Comparison of ENCODE assay signal across 1 cellular context in the genomic region with DNA sequence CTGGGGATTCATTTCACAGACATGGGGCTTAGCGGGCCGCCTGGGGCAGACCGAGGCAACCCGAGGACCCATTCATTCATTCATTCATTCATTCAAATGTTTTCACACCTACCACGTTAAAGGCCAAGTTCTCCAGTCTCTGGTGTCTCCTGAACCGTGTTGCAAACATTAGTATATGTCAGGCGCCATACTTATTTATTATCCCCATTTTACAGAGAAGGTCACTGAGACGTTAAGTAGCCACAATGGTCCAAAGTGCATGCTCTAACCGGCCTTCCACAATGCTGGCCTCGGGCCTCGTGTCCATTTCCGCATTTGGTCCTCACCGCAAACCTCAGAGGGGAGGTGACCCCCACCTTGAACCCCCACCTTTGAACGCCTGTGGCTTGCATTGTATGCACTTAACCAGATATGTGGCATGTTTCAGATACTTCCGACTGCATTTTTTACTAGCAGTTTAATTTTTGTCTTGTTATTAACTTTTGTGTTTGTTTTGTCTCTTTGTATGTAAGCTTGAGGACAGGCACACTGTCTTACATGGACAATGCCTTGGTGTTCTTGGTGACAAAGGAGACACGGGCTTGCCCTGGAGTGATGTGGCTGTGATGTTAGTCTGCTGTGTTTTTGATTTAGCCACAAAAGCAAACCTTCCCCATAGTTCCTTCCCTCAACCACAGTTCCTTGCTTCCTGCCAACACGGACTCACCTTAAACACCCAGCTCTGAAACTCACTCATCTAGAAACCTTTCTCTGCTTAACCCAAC.
TF ChIP-seq lines count a peak whose summit lies in the region.

No MANE protein-coding gene starts in this region.

TF ChIP-seq in HepG2, 621 proteins besides CTCF, POLR2A, EP300 and RAD21 (continues in another document):
- TF ChIP-seq, protein P1, sequence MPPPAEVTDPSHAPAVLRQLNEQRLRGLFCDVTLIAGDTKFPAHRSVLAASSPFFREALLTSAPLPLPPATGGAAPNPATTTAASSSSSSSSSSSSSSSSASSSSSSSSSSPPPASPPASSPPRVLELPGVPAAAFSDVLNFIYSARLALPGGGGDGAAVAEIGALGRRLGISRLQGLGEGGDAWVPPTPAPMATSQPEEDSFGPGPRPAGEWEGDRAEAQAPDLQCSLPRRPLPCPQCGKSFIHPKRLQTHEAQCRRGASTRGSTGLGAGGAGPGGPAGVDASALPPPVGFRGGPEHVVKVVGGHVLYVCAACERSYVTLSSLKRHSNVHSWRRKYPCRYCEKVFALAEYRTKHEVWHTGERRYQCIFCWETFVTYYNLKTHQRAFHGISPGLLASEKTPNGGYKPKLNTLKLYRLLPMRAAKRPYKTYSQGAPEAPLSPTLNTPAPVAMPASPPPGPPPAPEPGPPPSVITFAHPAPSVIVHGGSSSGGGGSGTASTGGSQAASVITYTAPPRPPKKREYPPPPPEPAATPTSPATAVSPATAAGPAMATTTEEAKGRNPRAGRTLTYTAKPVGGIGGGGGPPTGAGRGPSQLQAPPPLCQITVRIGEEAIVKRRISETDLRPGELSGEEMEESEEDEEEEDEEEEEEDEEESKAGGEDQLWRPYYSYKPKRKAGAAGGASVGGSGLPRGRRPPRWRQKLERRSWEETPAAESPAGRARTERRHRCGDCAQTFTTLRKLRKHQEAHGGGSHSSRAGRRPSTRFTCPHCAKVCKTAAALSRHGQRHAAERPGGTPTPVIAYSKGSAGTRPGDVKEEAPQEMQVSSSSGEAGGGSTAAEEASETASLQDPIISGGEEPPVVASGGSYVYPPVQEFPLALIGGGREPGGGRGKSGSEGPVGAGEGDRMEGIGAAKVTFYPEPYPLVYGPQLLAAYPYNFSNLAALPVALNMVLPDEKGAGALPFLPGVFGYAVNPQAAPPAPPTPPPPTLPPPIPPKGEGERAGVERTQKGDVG (CRISPR knock-in tag; IDR thresholded peaks at IDR 0.05; ENCODE audit: borderline replicate concordance), result no peak
- no peak for TF ChIP-seq BORCS8-MEF2B (CRISPR knock-in tag; IDR thresholded peaks at IDR 0.05)
- TF ChIP-seq SAP130 (CRISPR knock-in tag; IDR thresholded peaks at IDR 0.05; ENCODE audit: low read depth), result peak; percentile 54
- no peak for TF ChIP-seq KDM5B (CRISPR knock-in tag; IDR thresholded peaks at IDR 0.05; ENCODE audit: borderline replicate concordance)
- TF ChIP-seq DR1 (CRISPR knock-in tag; IDR thresholded peaks at IDR 0.05), result no peak
- TF ChIP-seq ATF1 (CRISPR knock-in tag; IDR thresholded peaks at IDR 0.05), result no peak
- TF ChIP-seq MXD4 (CRISPR knock-in tag; IDR thresholded peaks at IDR 0.05), result no peak
- TF ChIP-seq ZNF451 (CRISPR knock-in tag; IDR thresholded peaks at IDR 0.05), result no peak
- no peak for TF ChIP-seq HMG20B (CRISPR knock-in tag; conservative IDR thresholded peaks at IDR 0.05)
- peak; percentile 87 for TF ChIP-seq ZNF24 (IDR thresholded peaks at IDR 0.05)
- no peak for TF ChIP-seq POLR2AphosphoS2 (IDR thresholded peaks at IDR 0.05; ENCODE audit: low read depth, low read length)
- TF ChIP-seq IKZF4 (CRISPR knock-in tag; IDR thresholded peaks at IDR 0.05; ENCODE audit: borderline replicate concordance, low read depth, not compliant biosample characterization), result no peak
- TF ChIP-seq NR2F1 (CRISPR knock-in tag; IDR thresholded peaks at IDR 0.05), result peak in 1 of 2 experiments; percentile 78; a peak in 2 of 4 replicates
- TF ChIP-seq JARID2 (CRISPR knock-in tag; IDR thresholded peaks at IDR 0.05; ENCODE audit: insufficient replicate concordance), result no peak
- TF ChIP-seq, protein P2, sequence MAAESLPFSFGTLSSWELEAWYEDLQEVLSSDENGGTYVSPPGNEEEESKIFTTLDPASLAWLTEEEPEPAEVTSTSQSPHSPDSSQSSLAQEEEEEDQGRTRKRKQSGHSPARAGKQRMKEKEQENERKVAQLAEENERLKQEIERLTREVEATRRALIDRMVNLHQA (CRISPR knock-in tag; IDR thresholded peaks at IDR 0.05), result no peak
- 0 out of 2 replicates have a peak, but pooled peaks have one; percentile 86 for TF ChIP-seq CHD4 (IDR thresholded peaks at IDR 0.05; ENCODE audit: borderline replicate concordance, low read length)
- no peak for TF ChIP-seq XRCC5 (optimal IDR thresholded peaks at IDR 0.05; ENCODE audit: low read length)
- TF ChIP-seq TMF1 (CRISPR knock-in tag; IDR thresholded peaks at IDR 0.05; ENCODE audit: low read depth), result no peak
- no peak for TF ChIP-seq NKX3-1 (CRISPR knock-in tag; IDR thresholded peaks at IDR 0.05)
- peak; percentile 32; the same call in 1 of the 2 replicates for TF ChIP-seq MED1 (CRISPR knock-in tag; IDR thresholded peaks at IDR 0.05)
- no peak for TF ChIP-seq HNRNPL (IDR thresholded peaks at IDR 0.05; ENCODE audit: low read depth, low read length)
- TF ChIP-seq, protein P3, sequence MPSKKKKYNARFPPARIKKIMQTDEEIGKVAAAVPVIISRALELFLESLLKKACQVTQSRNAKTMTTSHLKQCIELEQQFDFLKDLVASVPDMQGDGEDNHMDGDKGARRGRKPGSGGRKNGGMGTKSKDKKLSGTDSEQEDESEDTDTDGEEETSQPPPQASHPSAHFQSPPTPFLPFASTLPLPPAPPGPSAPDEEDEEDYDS (CRISPR knock-in tag; IDR thresholded peaks at IDR 0.05), result no peak
- no peak for TF ChIP-seq ZC3H13 (CRISPR knock-in tag; IDR thresholded peaks at IDR 0.05)
- TF ChIP-seq ZNF496 (CRISPR knock-in tag; IDR thresholded peaks at IDR 0.05; ENCODE audit: insufficient replicate concordance), result no peak
- peak; percentile 95 for TF ChIP-seq ZMYM3 (CRISPR knock-in tag; IDR thresholded peaks at IDR 0.05)
- TF ChIP-seq, protein P4, sequence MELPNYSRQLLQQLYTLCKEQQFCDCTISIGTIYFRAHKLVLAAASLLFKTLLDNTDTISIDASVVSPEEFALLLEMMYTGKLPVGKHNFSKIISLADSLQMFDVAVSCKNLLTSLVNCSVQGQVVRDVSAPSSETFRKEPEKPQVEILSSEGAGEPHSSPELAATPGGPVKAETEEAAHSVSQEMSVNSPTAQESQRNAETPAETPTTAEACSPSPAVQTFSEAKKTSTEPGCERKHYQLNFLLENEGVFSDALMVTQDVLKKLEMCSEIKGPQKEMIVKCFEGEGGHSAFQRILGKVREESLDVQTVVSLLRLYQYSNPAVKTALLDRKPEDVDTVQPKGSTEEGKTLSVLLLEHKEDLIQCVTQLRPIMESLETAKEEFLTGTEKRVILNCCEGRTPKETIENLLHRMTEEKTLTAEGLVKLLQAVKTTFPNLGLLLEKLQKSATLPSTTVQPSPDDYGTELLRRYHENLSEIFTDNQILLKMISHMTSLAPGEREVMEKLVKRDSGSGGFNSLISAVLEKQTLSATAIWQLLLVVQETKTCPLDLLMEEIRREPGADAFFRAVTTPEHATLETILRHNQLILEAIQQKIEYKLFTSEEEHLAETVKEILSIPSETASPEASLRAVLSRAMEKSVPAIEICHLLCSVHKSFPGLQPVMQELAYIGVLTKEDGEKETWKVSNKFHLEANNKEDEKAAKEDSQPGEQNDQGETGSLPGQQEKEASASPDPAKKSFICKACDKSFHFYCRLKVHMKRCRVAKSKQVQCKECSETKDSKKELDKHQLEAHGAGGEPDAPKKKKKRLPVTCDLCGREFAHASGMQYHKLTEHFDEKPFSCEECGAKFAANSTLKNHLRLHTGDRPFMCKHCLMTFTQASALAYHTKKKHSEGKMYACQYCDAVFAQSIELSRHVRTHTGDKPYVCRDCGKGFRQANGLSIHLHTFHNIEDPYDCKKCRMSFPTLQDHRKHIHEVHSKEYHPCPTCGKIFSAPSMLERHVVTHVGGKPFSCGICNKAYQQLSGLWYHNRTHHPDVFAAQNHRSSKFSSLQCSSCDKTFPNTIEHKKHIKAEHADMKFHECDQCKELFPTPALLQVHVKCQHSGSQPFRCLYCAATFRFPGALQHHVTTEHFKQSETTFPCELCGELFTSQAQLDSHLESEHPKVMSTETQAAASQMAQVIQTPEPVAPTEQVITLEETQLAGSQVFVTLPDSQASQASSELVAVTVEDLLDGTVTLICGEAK (IDR thresholded peaks at IDR 0.05), result no peak
- TF ChIP-seq, protein P4 (CRISPR knock-in tag; IDR thresholded peaks at IDR 0.05), result no peak
- TF ChIP-seq CENPX (CRISPR knock-in tag; IDR thresholded peaks at IDR 0.05), result no peak
- no peak for TF ChIP-seq PAWR (CRISPR knock-in tag; IDR thresholded peaks at IDR 0.05; ENCODE audit: borderline replicate concordance)
- TF ChIP-seq ZNF674 (CRISPR knock-in tag; IDR thresholded peaks at IDR 0.05; ENCODE audit: low read depth), result no peak
- TF ChIP-seq ZNF552 (CRISPR knock-in tag; IDR thresholded peaks at IDR 0.05; ENCODE audit: borderline replicate concordance), result no peak
- TF ChIP-seq, protein P5, sequence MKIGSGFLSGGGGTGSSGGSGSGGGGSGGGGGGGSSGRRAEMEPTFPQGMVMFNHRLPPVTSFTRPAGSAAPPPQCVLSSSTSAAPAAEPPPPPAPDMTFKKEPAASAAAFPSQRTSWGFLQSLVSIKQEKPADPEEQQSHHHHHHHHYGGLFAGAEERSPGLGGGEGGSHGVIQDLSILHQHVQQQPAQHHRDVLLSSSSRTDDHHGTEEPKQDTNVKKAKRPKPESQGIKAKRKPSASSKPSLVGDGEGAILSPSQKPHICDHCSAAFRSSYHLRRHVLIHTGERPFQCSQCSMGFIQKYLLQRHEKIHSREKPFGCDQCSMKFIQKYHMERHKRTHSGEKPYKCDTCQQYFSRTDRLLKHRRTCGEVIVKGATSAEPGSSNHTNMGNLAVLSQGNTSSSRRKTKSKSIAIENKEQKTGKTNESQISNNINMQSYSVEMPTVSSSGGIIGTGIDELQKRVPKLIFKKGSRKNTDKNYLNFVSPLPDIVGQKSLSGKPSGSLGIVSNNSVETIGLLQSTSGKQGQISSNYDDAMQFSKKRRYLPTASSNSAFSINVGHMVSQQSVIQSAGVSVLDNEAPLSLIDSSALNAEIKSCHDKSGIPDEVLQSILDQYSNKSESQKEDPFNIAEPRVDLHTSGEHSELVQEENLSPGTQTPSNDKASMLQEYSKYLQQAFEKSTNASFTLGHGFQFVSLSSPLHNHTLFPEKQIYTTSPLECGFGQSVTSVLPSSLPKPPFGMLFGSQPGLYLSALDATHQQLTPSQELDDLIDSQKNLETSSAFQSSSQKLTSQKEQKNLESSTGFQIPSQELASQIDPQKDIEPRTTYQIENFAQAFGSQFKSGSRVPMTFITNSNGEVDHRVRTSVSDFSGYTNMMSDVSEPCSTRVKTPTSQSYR (CRISPR knock-in tag; IDR thresholded peaks at IDR 0.05; ENCODE audit: borderline replicate concordance), result no peak
- TF ChIP-seq, protein P6, sequence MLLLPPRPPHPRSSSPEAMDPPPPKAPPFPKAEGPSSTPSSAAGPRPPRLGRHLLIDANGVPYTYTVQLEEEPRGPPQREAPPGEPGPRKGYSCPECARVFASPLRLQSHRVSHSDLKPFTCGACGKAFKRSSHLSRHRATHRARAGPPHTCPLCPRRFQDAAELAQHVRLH (CRISPR knock-in tag; IDR thresholded peaks at IDR 0.05; ENCODE audit: borderline replicate concordance, low read depth), result no peak
- TF ChIP-seq TBL1XR1 (IDR thresholded peaks at IDR 0.05; ENCODE audit: borderline replicate concordance, low read length, partially characterized antibody), result peak; percentile 31
- TF ChIP-seq, protein P7, sequence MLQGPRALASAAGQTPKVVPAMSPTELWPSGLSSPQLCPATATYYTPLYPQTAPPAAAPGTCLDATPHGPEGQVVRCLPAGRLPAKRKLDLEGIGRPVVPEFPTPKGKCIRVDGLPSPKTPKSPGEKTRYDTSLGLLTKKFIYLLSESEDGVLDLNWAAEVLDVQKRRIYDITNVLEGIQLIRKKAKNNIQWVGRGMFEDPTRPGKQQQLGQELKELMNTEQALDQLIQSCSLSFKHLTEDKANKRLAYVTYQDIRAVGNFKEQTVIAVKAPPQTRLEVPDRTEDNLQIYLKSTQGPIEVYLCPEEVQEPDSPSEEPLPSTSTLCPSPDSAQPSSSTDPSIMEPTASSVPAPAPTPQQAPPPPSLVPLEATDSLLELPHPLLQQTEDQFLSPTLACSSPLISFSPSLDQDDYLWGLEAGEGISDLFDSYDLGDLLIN (CRISPR knock-in tag; IDR thresholded peaks at IDR 0.05; ENCODE audit: borderline replicate concordance), result no peak
- no peak for TF ChIP-seq SIN3A (IDR thresholded peaks at IDR 0.05; ENCODE audit: borderline replicate concordance, low read depth, low read length)
- no peak for TF ChIP-seq ZNF572 (CRISPR knock-in tag; IDR thresholded peaks at IDR 0.05)
- no peak for TF ChIP-seq TBX3 (IDR thresholded peaks at IDR 0.05; ENCODE audit: borderline replicate concordance)
